ENCODE assay signal across 8 cellular contexts in the genomic region with DNA sequence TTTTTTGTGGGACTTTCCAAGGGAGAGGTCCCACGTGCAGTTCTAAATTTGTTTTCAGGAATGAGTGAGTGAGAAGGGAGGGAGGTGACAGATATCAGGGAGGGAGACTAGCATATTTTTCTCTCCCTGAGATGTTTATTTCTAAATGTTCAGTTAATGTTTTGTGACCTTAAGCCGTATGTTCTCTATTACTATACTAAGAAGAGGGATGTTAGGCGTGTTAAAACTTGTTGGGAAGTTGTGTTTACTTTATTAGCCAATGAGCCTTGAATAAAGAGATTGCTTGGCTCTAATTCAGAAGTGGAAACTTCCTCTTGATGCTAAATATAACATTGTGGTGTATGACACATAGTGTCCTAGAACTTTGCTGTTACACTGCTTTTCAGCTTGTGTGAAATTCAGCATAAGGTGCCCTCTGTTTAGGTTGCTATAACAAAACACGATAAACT. TPM values are rescaled to one million over a fixed set of nuclear protein-coding genes. Genes with fewer than 3 reads are reported as not detected.
DNase-seq lines count a peak whose midpoint lies in the region; ATAC-seq, FAIRE-seq and TF ChIP-seq lines count a peak whose summit lies in the region.

No MANE protein-coding gene starts in this region.

- peaks cover 7% of the 10 kb centered on the region for H3K9me3 Mint-ChIP-seq in activated CD4-positive, alpha-beta T cell treated with anti-CD3 and anti-CD28 coated beads, Interleukin-2, amount 10 ng/mL, durations not matched to agents 7 days and 5 days

- CTCF ChIA-PET in activated CD4-positive, alpha-beta T cell treated with anti-CD3 and anti-CD28 coated beads, Interleukin-2, amount 10 ng/mL, durations not matched to agents 7 days and 5 days (lab: Charles Lee), result no interaction called here

- TF ChIP-seq POLR2A in body of pancreas (IDR thresholded peaks at IDR 0.05), result no peak

- DNase-seq in GM18507 (ENCODE audit: extremely low spot score, insufficient read length, low read depth) (no peak), HT1080 (ENCODE audit: low read depth) (peak; percentile 64), body of pancreas (peak in 2 of 4 donors; percentile 13 to 25), renal cortical epithelial cell (ENCODE audit: low read depth) (peak; percentile 71), frontal cortex (ENCODE audit: low spot score in 2 of 2) (no peak), COLO829 (ENCODE audit: low spot score) (no peak)
- DNase-seq in activated CD4-positive, alpha-beta T cell treated with anti-CD3 and anti-CD28 coated beads, Interleukin-2, amount 10 ng/mL, durations not matched to agents 7 days and 5 days, result no peak
- no peak for DNase-seq in stimulated activated CD4-positive, alpha-beta T cell treated with anti-CD3 and anti-CD28 coated beads, Interleukin-12 subunit alpha, Interleukin-12 subunit beta, amount 100 ng/mL, for 4 hours

- H3K4me3 Mint-ChIP-seq in activated CD4-positive, alpha-beta T cell treated with anti-CD3 and anti-CD28 coated beads, Interleukin-2, amount 10 ng/mL, durations not matched to agents 7 days and 5 days, result no peak overlapping the region

- peak; percentile 5 for FAIRE-seq in GM18507 (lab: Jason Lieb, UNC)
- no peak for FAIRE-seq in frontal cortex (lab: Jason Lieb, UNC)

- H3K4me3 ChIP-seq in body of pancreas, result no peak overlapping the region

- peaks cover 0 to 7% (median 0%) of the 10 kb centered on the region in 3 donors for H3K9me3 ChIP-seq in body of pancreas

- no peaks in the 10 kb centered on the region for H3K4me1 Mint-ChIP-seq in activated CD4-positive, alpha-beta T cell treated with anti-CD3 and anti-CD28 coated beads, Interleukin-2, amount 10 ng/mL, durations not matched to agents 7 days and 5 days

- intact Hi-C loops in body of pancreas (cut with DNase I), result no loop called here

- H3K27me3 ChIP-seq in body of pancreas, result no peaks in the 10 kb centered on the region

- no peaks in the 10 kb centered on the region for H3K4me1 ChIP-seq in body of pancreas

- POLR2A ChIA-PET in activated CD4-positive, alpha-beta T cell treated with anti-CD3 and anti-CD28 coated beads, Interleukin-2, amount 10 ng/mL, durations not matched to agents 7 days and 5 days (lab: Charles Lee), result no interaction called here

- H3K36me3 ChIP-seq in body of pancreas (replicated peaks in 1 of 2; ENCODE audit: insufficient read depth in 1 of 2, low read depth in 2 of 2), result no peaks in the 10 kb centered on the region

- peak overlapping the region in 3 of 4 donors; percentile 51 to 72 (median 63) for H3K27ac ChIP-seq in body of pancreas

- TF ChIP-seq CTCF in body of pancreas (IDR thresholded peaks at IDR 0.05), result no peak

- no peaks in the 10 kb centered on the region for H3K27me3 Mint-ChIP-seq in activated CD4-positive, alpha-beta T cell treated with anti-CD3 and anti-CD28 coated beads, Interleukin-2, amount 10 ng/mL, durations not matched to agents 7 days and 5 days

- H3K27ac Mint-ChIP-seq in activated CD4-positive, alpha-beta T cell treated with anti-CD3 and anti-CD28 coated beads, Interleukin-2, amount 10 ng/mL, durations not matched to agents 7 days and 5 days, result no peak overlapping the region

- WGBS in body of pancreas, 2 donors, result 14 to 18% methylated on average over 4 of the region's 4 CpGs

- peak; percentile 97 for ATAC-seq in body of pancreas

- no peaks in the 10 kb centered on the region for H3K36me3 Mint-ChIP-seq in activated CD4-positive, alpha-beta T cell treated with anti-CD3 and anti-CD28 coated beads, Interleukin-2, amount 10 ng/mL, durations not matched to agents 7 days and 5 days (ENCODE audit: low read depth)

RNA-seq across cellular contexts. Expression of a gene that starts 37.3 kb away (rescaled TPM):
- 6.1 and 7.5 TPM in 2 replicates for total RNA-seq in HT1080 (2014; rRNA removed; shearing (Covaris generic))
- polyA plus RNA-seq in HT1080 (2015; cell fraction: cytosol; rRNA removed), result 4.5 and 6.9 TPM in 2 replicates
- 13.3 and 16.7 TPM in 2 replicates for polyA plus RNA-seq in HT1080 (2015; cell fraction: nucleus; rRNA removed)
- total RNA-seq in body of pancreas (under 1 TPM; 0.52 to 0.99 TPM), renal cortical epithelial cell (0.05 and 0.17 TPM in 2 replicates), frontal cortex (0.82 TPM)
- 1 to 10 TPM in 1 of 2 experiments, under 1 TPM in 1; 0.77 to 1.3 TPM for total RNA-seq in activated CD4-positive, alpha-beta T cell treated with anti-CD3 and anti-CD28 coated beads, Interleukin-2, amount 10 ng/mL, durations not matched to agents 7 days and 5 days

Comparison
In these comparisons a context has a peak if more than half of its experiments do, and no peak if none do; other contexts are left out.
1. DNase-seq: peak in HT1080 (single experiment) and renal cortical epithelial cell (single experiment); none in GM18507 (single experiment), activated CD4-positive, alpha-beta T cell treated with anti-CD3 and anti-CD28 coated beads, Interleukin-2, amount 10 ng/mL, durations not matched to agents 7 days and 5 days (single experiment), frontal cortex (0 of 2), COLO829 (single experiment) and stimulated activated CD4-positive, alpha-beta T cell treated with anti-CD3 and anti-CD28 coated beads, Interleukin-12 subunit alpha, Interleukin-12 subunit beta, amount 100 ng/mL, for 4 hours (single experiment).